9 cellular contexts compared by ENCODE assay signal in the genomic region with DNA sequence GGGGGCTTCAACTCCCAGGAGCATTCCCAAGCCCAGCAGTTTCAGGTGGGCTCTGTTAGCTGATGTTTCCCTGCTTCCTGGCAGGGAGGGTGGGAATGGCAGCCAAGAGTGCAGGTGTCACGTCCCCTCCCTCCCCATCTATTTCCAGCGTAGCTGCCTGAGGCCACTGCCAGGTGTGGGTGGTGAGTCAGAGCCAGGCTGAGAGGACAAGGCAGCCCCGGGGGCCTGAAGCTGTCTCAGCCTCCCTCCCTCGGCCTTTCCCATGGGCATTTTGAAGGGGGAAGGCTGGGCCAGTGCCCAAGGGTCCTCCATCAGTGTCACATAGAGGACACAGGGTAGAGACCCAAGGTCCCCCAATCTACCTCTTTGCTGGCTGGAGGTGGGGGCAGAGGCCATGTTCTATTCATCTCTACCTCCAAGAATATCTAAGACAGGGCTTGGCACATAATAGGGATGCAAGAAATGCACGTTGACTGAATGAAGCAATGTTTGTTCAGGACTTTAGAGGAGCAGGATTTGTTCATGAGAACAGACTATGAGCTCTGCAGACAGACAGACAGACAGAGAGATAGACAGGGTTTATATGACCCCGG. TPM values are rescaled to one million over a fixed set of nuclear protein-coding genes. Genes with fewer than 3 reads are reported as not detected.
DNase-seq lines count a peak whose midpoint lies in the region; ATAC-seq and TF ChIP-seq lines count a peak whose summit lies in the region.
"Had no signal": no experiment of that assay in that cellular context is flagged by ENCODE, and none has a peak within 500 bp of the region (broad histone marks: within the 10 kb centered on the region; RNA-seq: fewer than 3 reads in every experiment).

No MANE protein-coding gene starts in this region.

- no peaks in the 10 kb centered on the region for H3K36me3 Mint-ChIP-seq in nephron (ENCODE audit: low read depth)
- H3K36me3 Mint-ChIP-seq in activated T-helper 17 cell treated with anti-CD3 and anti-CD28 coated beads, Interleukin-2, amount 50 U/mL, for 72 hours (ENCODE audit: low read depth): no peaks in the 10 kb centered on the region

- peaks cover 4% of the 10 kb centered on the region for H3K27me3 Mint-ChIP-seq in nephron (ENCODE audit: low read depth)
- H3K27me3 Mint-ChIP-seq in activated T-helper 17 cell treated with anti-CD3 and anti-CD28 coated beads, Interleukin-2, amount 50 U/mL, for 72 hours: no peaks in the 10 kb centered on the region

- no peak for TF ChIP-seq CTCF in nephron (IDR thresholded peaks at IDR 0.05; ENCODE audit: unreplicated experiment in 3 of 3)

- DNase-seq in DMS153 treated with DMSO at 0.1 percent for 48 hours (lab: John Stamatoyannopoulos, UW; ENCODE audit: unreplicated experiment) (peak; percentile 31), M059J (ENCODE audit: low read depth) (peak; percentile 85), T1000 (lab: John Stamatoyannopoulos, UW) (peak; percentile 31), COLO829 (ENCODE audit: low spot score) (no peak)

- H3K4me1 Mint-ChIP-seq in nephron: peaks cover 64% of the 10 kb centered on the region
- peaks cover 48% of the 10 kb centered on the region for H3K4me1 Mint-ChIP-seq in activated T-helper 17 cell treated with anti-CD3 and anti-CD28 coated beads, Interleukin-2, amount 50 U/mL, for 72 hours

- H3K9me3 Mint-ChIP-seq in nephron: no peaks in the 10 kb centered on the region
- no peaks in the 10 kb centered on the region for H3K9me3 Mint-ChIP-seq in activated T-helper 17 cell treated with anti-CD3 and anti-CD28 coated beads, Interleukin-2, amount 50 U/mL, for 72 hours
- H3K9me3 Mint-ChIP-seq: T-helper 1 cell treated with Interleukin-12 subunit alpha and Interleukin-12 subunit beta and Interleukin-4 antibody, amounts not matched to agents 30 μg/mL and 1 μg/mL, for 36 hours had no signal

- no peak overlapping the region for H3K4me3 Mint-ChIP-seq in nephron
- no peak overlapping the region for H3K4me3 Mint-ChIP-seq in activated T-helper 17 cell treated with anti-CD3 and anti-CD28 coated beads, Interleukin-2, amount 50 U/mL, for 72 hours
- H3K4me3 Mint-ChIP-seq: T-helper 1 cell treated with Interleukin-12 subunit alpha and Interleukin-12 subunit beta and Interleukin-4 antibody, amounts not matched to agents 30 μg/mL and 1 μg/mL, for 36 hours had no signal

- ATAC-seq in HG03280 (IDR thresholded peaks at IDR 0.05; ENCODE audit: unreplicated experiment) (no peak), HG03457 (IDR thresholded peaks at IDR 0.05; ENCODE audit: unreplicated experiment) (no peak)
- no peak for ATAC-seq in activated T-helper 17 cell treated with anti-CD3 and anti-CD28 coated beads, Interleukin-2, amount 50 U/mL, for 72 hours (replicated peaks)

- H3K27ac Mint-ChIP-seq in nephron: peak overlapping the region in 2 of 3 experiments; percentile 46 to 71
- H3K27ac Mint-ChIP-seq in activated T-helper 17 cell treated with anti-CD3 and anti-CD28 coated beads, Interleukin-2, amount 50 U/mL, for 72 hours: no peak overlapping the region

RNA-seq across cellular contexts. Expression of a gene that starts 34.4 kb away (rescaled TPM):
- 909 and 1,078 TPM in 2 replicates for total RNA-seq in M059J (2014; rRNA removed; shearing (Covaris generic))
- 10 to 100 TPM; 19.5 to 45.2 TPM for total RNA-seq in activated T-helper 17 cell treated with anti-CD3 and anti-CD28 coated beads, Interleukin-2, amount 50 U/mL, for 72 hours

Comparison
In these comparisons a context has a peak if more than half of its experiments do, and no peak if none do; other contexts are left out.
1. RNA of a gene that starts 34.4 kb away (total RNA-seq): 909 to 1,078 TPM in M059J; 19.5 to 45.2 TPM in activated T-helper 17 cell treated with anti-CD3 and anti-CD28 coated beads, Interleukin-2, amount 50 U/mL, for 72 hours; every median in the first group is over 10 times any median in the second.